In the genomic region with DNA sequence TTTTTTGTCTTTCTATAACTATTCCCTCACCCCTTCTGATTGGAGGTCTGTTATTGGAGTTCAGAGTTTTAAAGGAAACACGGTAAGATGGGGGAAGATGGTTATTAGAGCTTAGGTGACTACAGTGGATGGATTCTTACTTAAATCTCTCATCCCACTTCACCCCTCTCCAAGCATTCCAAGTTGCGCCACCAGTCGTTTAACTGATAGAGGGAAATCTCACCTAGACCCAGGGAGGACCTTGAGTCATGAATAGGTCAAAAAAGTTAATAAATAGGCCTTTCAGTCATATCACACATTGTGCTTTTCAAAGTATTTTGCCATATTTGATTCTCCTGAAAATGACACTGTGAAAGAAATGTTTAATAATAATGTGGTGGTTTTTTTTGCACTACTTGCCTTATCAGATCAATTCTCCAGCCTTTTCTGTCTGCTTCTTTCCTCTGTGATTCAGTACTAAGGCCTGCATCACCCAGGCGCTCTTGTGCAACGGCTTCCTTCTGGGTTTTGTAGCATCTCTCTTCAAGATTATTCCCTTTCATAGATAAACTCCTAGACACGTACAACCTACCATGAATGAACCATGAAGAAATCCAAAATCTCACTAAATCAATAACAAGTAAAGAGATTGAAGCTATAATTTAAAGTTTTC, we compare ENCODE assay signal across 24 cellular contexts.
"Had no signal": no experiment of that assay in that cellular context is flagged by ENCODE, and none has a peak within 500 bp of the region (broad histone marks: within the 10 kb centered on the region; RNA-seq: fewer than 3 reads in every experiment).

No MANE protein-coding gene starts in this region.

- H3K4me1 ChIP-seq: body of pancreas, colonic mucosa, neural progenitor cell, psoas muscle, right lobe of liver, upper lobe of right lung had no signal

- H3K36me3 ChIP-seq: colonic mucosa, neural progenitor cell, right lobe of liver, thoracic aorta, upper lobe of right lung, WERI-Rb-1 had no signal

- H3K36me3 Mint-ChIP-seq: immature natural killer cell, neural progenitor cell had no signal

- H2AFZ ChIP-seq: neural progenitor cell had no signal

- H3K27me3 Mint-ChIP-seq: activated naive CD8-positive, alpha-beta T cell; naive thymus-derived CD4-positive, alpha-beta T cell had no signal

- H3K4me1 Mint-ChIP-seq: endodermal cell, immature natural killer cell, neural progenitor cell had no signal

- H3K27ac Mint-ChIP-seq: activated naive CD8-positive, alpha-beta T cell; endodermal cell; immature natural killer cell; neural progenitor cell; stimulated activated effector memory CD8-positive, alpha-beta T cell treated with anti-CD3 and anti-CD28 coated beads, Interleukin-12 subunit alpha, Interleukin-12 subunit beta, amount 100 ng/mL, for 72 hours had no signal

- H3K9me3 ChIP-seq: body of pancreas, colonic mucosa, psoas muscle, right lobe of liver, thoracic aorta, upper lobe of right lung had no signal

- H3K4me3 ChIP-seq: body of pancreas, colonic mucosa, neural progenitor cell, psoas muscle, right lobe of liver, thoracic aorta, upper lobe of right lung had no signal

- ATAC-seq: body of pancreas; left ventricle myocardium superior; naive thymus-derived CD4-positive, alpha-beta T cell; psoas muscle; right lobe of liver; stimulated activated effector memory CD8-positive, alpha-beta T cell treated with anti-CD3 and anti-CD28 coated beads, Interleukin-12 subunit alpha, Interleukin-12 subunit beta, amount 100 ng/mL, for 72 hours; upper lobe of right lung had no signal

- H3K9me3 Mint-ChIP-seq: immature natural killer cell; neural progenitor cell; stimulated activated effector memory CD8-positive, alpha-beta T cell treated with anti-CD3 and anti-CD28 coated beads, Interleukin-12 subunit alpha, Interleukin-12 subunit beta, amount 100 ng/mL, for 72 hours had no signal

- H3K9ac ChIP-seq: neural progenitor cell had no signal

- DNase-seq: activated CD4-positive, alpha-beta T cell treated with anti-CD3 and anti-CD28 coated beads for 1 hour; activated CD8-positive, alpha-beta memory T cell treated with anti-CD3 and anti-CD28 coated beads for 24 hours; activated CD8-positive, alpha-beta memory T cell treated with anti-CD3 and anti-CD28 coated beads, Interleukin-2, amount 50 U/mL, for 48 hours; activated gamma-delta T cell treated with Interleukin-2 at 50 U/mL for 16 hours; activated T-cell treated with anti-CD3 and anti-CD28 coated beads, Interleukin-2, amount 50 U/mL, for 48 hours; amniotic stem cell; body of pancreas; central memory CD4-positive, alpha-beta T cell; colonic mucosa; endodermal cell; immature natural killer cell; left ventricle myocardium superior; mesendoderm; naive thymus-derived CD4-positive, alpha-beta T cell; psoas muscle; right lobe of liver; stimulated activated CD4-positive, alpha-beta T cell treated with anti-CD3 and anti-CD28 coated beads, Interleukin-4, amount 100 ng/mL, for 24 hours; T-helper 2 cell; upper lobe of right lung; WERI-Rb-1 had no signal

- H3K4me2 ChIP-seq: neural progenitor cell had no signal

- H3K27me3 ChIP-seq: body of pancreas, colonic mucosa, neural progenitor cell, right lobe of liver, upper lobe of right lung had no signal

- H3K27ac ChIP-seq: body of pancreas, colonic mucosa, neural progenitor cell, psoas muscle, right lobe of liver, thoracic aorta, upper lobe of right lung, WERI-Rb-1 had no signal

- H3K4me3 Mint-ChIP-seq: activated naive CD8-positive, alpha-beta T cell; endodermal cell; immature natural killer cell; naive thymus-derived CD4-positive, alpha-beta T cell; neural progenitor cell; stimulated activated effector memory CD8-positive, alpha-beta T cell treated with anti-CD3 and anti-CD28 coated beads, Interleukin-12 subunit alpha, Interleukin-12 subunit beta, amount 100 ng/mL, for 72 hours had no signal
